In genomic region chr15:39213385-39213840, GRCh38 we compare ENCODE assay signal across 10 cellular contexts.
DNase-seq lines count a peak whose midpoint lies in the region; ATAC-seq and TF ChIP-seq lines count a peak whose summit lies in the region.
"Had no signal": no experiment of that assay in that cellular context is flagged by ENCODE, and none has a peak within 500 bp of the region (broad histone marks: within the 10 kb centered on the region; RNA-seq: fewer than 3 reads in every experiment).

No MANE protein-coding gene starts in this region.

- no peaks in the 10 kb centered on the region for H3K36me3 ChIP-seq in neuronal stem cell (replicated peaks in 1 of 2; ENCODE audit: control insufficient read depth in 2 of 2, insufficient read depth in 2 of 2, low read length in 2 of 2)

- no peaks in the 10 kb centered on the region for H3K4me1 Mint-ChIP-seq in stimulated activated memory B cell treated with anti-CD40 and anti-IgM and Interleukin-4, amounts not matched to agents 10 μg/mL and 1 μg/mL and 100 μg/mL, for 72 hours

- ATAC-seq in SK-N-SH treated with all-trans-retinoic acid at 6 μM for 48 hours (peak; percentile 100), left lobe of liver (no peak)
- ATAC-seq in stimulated activated memory B cell treated with anti-CD40 and anti-IgM and Interleukin-4, amounts not matched to agents 10 μg/mL and 1 μg/mL and 100 μg/mL, for 72 hours, result no peak

- peak overlapping the region in 1 of 2 donors; percentile 16 for H3K4me3 ChIP-seq in neuronal stem cell (ENCODE audit: low read length in 2 of 2)

- H2BK15ac ChIP-seq in neuronal stem cell (ENCODE audit: low read length), result no peak overlapping the region

- H2AK5ac ChIP-seq in neuronal stem cell (ENCODE audit: low read depth, low read length), result no peak overlapping the region

- peaks cover 12% of the 10 kb centered on the region for H3K27me3 Mint-ChIP-seq in stimulated activated memory B cell treated with anti-CD40 and anti-IgM and Interleukin-4, amounts not matched to agents 10 μg/mL and 1 μg/mL and 100 μg/mL, for 72 hours

- H3K14ac ChIP-seq in neuronal stem cell (ENCODE audit: low read length), result no peak overlapping the region

- no peak overlapping the region for H3K27ac Mint-ChIP-seq in stimulated activated memory B cell treated with anti-CD40 and anti-IgM and Interleukin-4, amounts not matched to agents 10 μg/mL and 1 μg/mL and 100 μg/mL, for 72 hours

- no peaks in the 10 kb centered on the region for H3K9me3 Mint-ChIP-seq in stimulated activated memory B cell treated with anti-CD40 and anti-IgM and Interleukin-4, amounts not matched to agents 10 μg/mL and 1 μg/mL and 100 μg/mL, for 72 hours

- H3K9ac ChIP-seq in neuronal stem cell (ENCODE audit: low read depth, low read length, poor library complexity), result no peak overlapping the region

- no peak overlapping the region for H3K18ac ChIP-seq in neuronal stem cell (ENCODE audit: low read length)

- H3K27me3 ChIP-seq in neuronal stem cell (ENCODE audit: control insufficient read depth in 3 of 3, insufficient read depth in 3 of 3, low read depth in 1 of 3, low read length in 3 of 3), result no peaks in the 10 kb centered on the region

- peak; percentile 98 for DNase-seq in ELR (ENCODE audit: low read depth)
- peak; percentile 37 for DNase-seq in globus pallidus (ENCODE audit: low spot score)
- peak; percentile 88 for DNase-seq in neuronal stem cell (ENCODE audit: low spot score)
- no peak for DNase-seq in left lobe of liver (ENCODE audit: low spot score)
- DNase-seq in activated gamma-delta T cell (lab: John Stamatoyannopoulos, UW), result no peak
- no peak for DNase-seq in NCI-H526 (lab: John Stamatoyannopoulos, UW)
- DNase-seq: activated CD4-positive, alpha-beta T cell treated with anti-CD3 and anti-CD28 coated beads, Interleukin-2, amount 50 U/mL, for 48 hours; NCI-H1436 treated with DMSO at 0.1 percent for 48 hours had no signal

- peak overlapping the region; percentile 72 for H3K27ac ChIP-seq in neuronal stem cell (replicated peaks; ENCODE audit: low read length)

- no CpG with 5 or more reads among the region's 7 CpGs for WGBS in neuronal stem cell (ENCODE audit: extremely low coverage in 2 of 2, insufficient read length in 2 of 2, insufficient replicate concordance in 1 of 2), 2 donors

- no peak overlapping the region for H4K8ac ChIP-seq in neuronal stem cell (ENCODE audit: low read depth, low read length)

- H2BK120ac ChIP-seq in neuronal stem cell (ENCODE audit: low read depth, low read length), result no peak overlapping the region

- H3K79me1 ChIP-seq in neuronal stem cell (ENCODE audit: low read depth, low read length), result no peaks in the 10 kb centered on the region

- no peaks in the 10 kb centered on the region for H3K36me3 Mint-ChIP-seq in stimulated activated memory B cell treated with anti-CD40 and anti-IgM and Interleukin-4, amounts not matched to agents 10 μg/mL and 1 μg/mL and 100 μg/mL, for 72 hours

- H3K9me3 ChIP-seq in neuronal stem cell (replicated peaks in 1 of 2; ENCODE audit: control insufficient read depth in 2 of 2, insufficient read depth in 1 of 2, low read depth in 1 of 2, low read length in 2 of 2), result peaks cover 4 to 28% of the 10 kb centered on the region in 2 donors

- H3K4me2 ChIP-seq in neuronal stem cell (ENCODE audit: insufficient read depth, low read length, poor library complexity, severe bottlenecking), result no peak overlapping the region

- H3K23ac ChIP-seq in neuronal stem cell (ENCODE audit: low read depth, low read length, poor library complexity), result no peak overlapping the region

- no peak overlapping the region for H3K4ac ChIP-seq in neuronal stem cell (ENCODE audit: low read length)

- peak overlapping the region; percentile 88 for H2AFZ ChIP-seq in neuronal stem cell (ENCODE audit: low read length)

- H3K4me3 Mint-ChIP-seq in stimulated activated memory B cell treated with anti-CD40 and anti-IgM and Interleukin-4, amounts not matched to agents 10 μg/mL and 1 μg/mL and 100 μg/mL, for 72 hours, result no peak overlapping the region

- H3K4me1 ChIP-seq in neuronal stem cell (ENCODE audit: control insufficient read depth in 2 of 2, insufficient read depth in 1 of 2, low read depth in 1 of 2, low read length in 2 of 2), result peaks cover 3 to 13% of the 10 kb centered on the region in 2 donors

- no peak overlapping the region for H4K91ac ChIP-seq in neuronal stem cell (ENCODE audit: low read depth, low read length, poor library complexity)

- no peak overlapping the region for H2BK5ac ChIP-seq in neuronal stem cell (ENCODE audit: low read length)

- no peak overlapping the region for H2BK12ac ChIP-seq in neuronal stem cell (ENCODE audit: low read length)

TF ChIP-seq in SK-N-SH treated with all-trans-retinoic acid at 6 μM for 48 hours, 23 proteins besides CTCF, POLR2A, EP300 and RAD21:
- TF ChIP-seq PPARA (CRISPR knock-in tag; IDR thresholded peaks at IDR 0.05; ENCODE audit: borderline replicate concordance) (no peak), TSHZ2 (CRISPR knock-in tag; IDR thresholded peaks at IDR 0.05) (no peak), CSRNP3 (CRISPR knock-in tag; IDR thresholded peaks at IDR 0.05) (no peak), ZFP30 (CRISPR knock-in tag; IDR thresholded peaks at IDR 0.05) (no peak), TCF4 (CRISPR knock-in tag; IDR thresholded peaks at IDR 0.05; ENCODE audit: borderline replicate concordance) (no peak), BACH2 (CRISPR knock-in tag; IDR thresholded peaks at IDR 0.05; ENCODE audit: borderline replicate concordance) (no peak), RARB (CRISPR knock-in tag; IDR thresholded peaks at IDR 0.05) (no peak), ISL1 (CRISPR knock-in tag; IDR thresholded peaks at IDR 0.05) (peak; percentile 60; the same call in 1 of the 2 replicates), TOX (CRISPR knock-in tag; IDR thresholded peaks at IDR 0.05; ENCODE audit: borderline replicate concordance) (peak; percentile 41; the same call in 1 of the 2 replicates), ESRRG (CRISPR knock-in tag; IDR thresholded peaks at IDR 0.05) (no peak), ZNF8 (CRISPR knock-in tag; IDR thresholded peaks at IDR 0.05) (no peak), GLIS3 (CRISPR knock-in tag; IDR thresholded peaks at IDR 0.05) (no peak), CSDC2 (CRISPR knock-in tag; IDR thresholded peaks at IDR 0.05) (no peak), SNAI2 (CRISPR knock-in tag; IDR thresholded peaks at IDR 0.05) (no peak)

Comparison
In these comparisons a context has a peak if more than half of its experiments do, and no peak if none do; other contexts are left out.
1. DNase-seq: peak in ELR (single experiment), globus pallidus (single experiment) and neuronal stem cell (single experiment); none in left lobe of liver (single experiment), activated gamma-delta T cell (single experiment) and NCI-H526 (0 of 2).